1 cellular context compared by ENCODE assay signal in genomic region chr11:72102946-72103753, GRCh38.
A peak's percentile ranks its signal among the peaks of the same experiment; 100 is the strongest.
TF ChIP-seq lines count a peak whose summit lies in the region.

TSS of gene LAMTOR1 (minus strand) at chr11:72103297. CDS start at chr11:72103224, 73 bp downstream.

TF ChIP-seq in K562, 482 proteins besides CTCF, POLR2A, EP300 and RAD21 (continued from another document and continues in another):
- TF ChIP-seq ZNF407 (IDR thresholded peaks at IDR 0.05; ENCODE audit: low read depth) (peak; percentile 92), MLLT1 (IDR thresholded peaks at IDR 0.05) (peak in 1 of 2 experiments; percentile 42; a peak in 1 of 4 replicates), FOXK2 (conservative IDR thresholded peaks at IDR 0.05 in 1 of 2, IDR thresholded peaks at IDR 0.05 in 1 of 2; ENCODE audit: low read depth in 2 of 2) (peak; percentile 89 to 94), KLF1 (tag; IDR thresholded peaks at IDR 0.05) (peak; percentile 93), ZNF780A (CRISPR knock-in tag; IDR thresholded peaks at IDR 0.05) (0 out of 2 replicates have a peak, but pooled peaks have one; percentile 19), CBX5 (IDR thresholded peaks at IDR 0.05; ENCODE audit: borderline replicate concordance, low read depth) (0 out of 2 replicates have a peak, but pooled peaks have one; percentile 17), CREM (IDR thresholded peaks at IDR 0.05; ENCODE audit: low read depth) (peak; percentile 50), ZFX (CRISPR knock-in tag; IDR thresholded peaks at IDR 0.05) (peak; percentile 92), U2AF2 (optimal IDR thresholded peaks at IDR 0.05; ENCODE audit: low read depth, low read length) (no peak), ATF3 (IDR thresholded peaks at IDR 0.05) (peak; percentile 57), ATF3 (CRISPR knock-in tag; conservative IDR thresholded peaks at IDR 0.05) (no peak), FOXP4 (CRISPR knock-in tag; IDR thresholded peaks at IDR 0.05; ENCODE audit: borderline replicate concordance) (peak; percentile 62; the same call in 1 of the 2 replicates), ZNF316 (IDR thresholded peaks at IDR 0.05) (no peak), ETV1 (tag; conservative IDR thresholded peaks at IDR 0.05; ENCODE audit: low read depth) (peak; percentile 59; the same call in 1 of the 2 replicates), HCFC1 (IDR thresholded peaks at IDR 0.05; ENCODE audit: low read depth, low read length) (peak; percentile 58), DACH1 (IDR thresholded peaks at IDR 0.05; ENCODE audit: partially characterized antibody) (no peak), HEY1 (CRISPR knock-in tag; IDR thresholded peaks at IDR 0.05; ENCODE audit: borderline replicate concordance) (0 out of 2 replicates have a peak, but pooled peaks have one; percentile 46), NFXL1 (CRISPR knock-in tag; IDR thresholded peaks at IDR 0.05) (no peak), NCOA1 (IDR thresholded peaks at IDR 0.05; ENCODE audit: low read depth) (no peak), MNT (conservative IDR thresholded peaks at IDR 0.05) (peak; percentile 74 to 88), IRF2 (CRISPR knock-in tag; IDR thresholded peaks at IDR 0.05) (no peak), ZBTB34 (CRISPR knock-in tag; IDR thresholded peaks at IDR 0.05) (no peak), POLR2AphosphoS2 (IDR thresholded peaks at IDR 0.05; ENCODE audit: low read length) (peak; percentile 66; the same call in 1 of the 2 replicates), THAP7 (CRISPR knock-in tag; IDR thresholded peaks at IDR 0.05) (peak; percentile 82; the same call in 1 of the 2 replicates), TEAD1 (CRISPR knock-in tag; IDR thresholded peaks at IDR 0.05) (peak; percentile 6 to 67; a peak in 1 of 4 replicates), FOS (IDR thresholded peaks at IDR 0.05; ENCODE audit: extremely low read depth, insufficient read length) (peak; percentile 87), FOXP1 (CRISPR knock-in tag; IDR thresholded peaks at IDR 0.05) (peak; percentile 55; the same call in 1 of the 2 replicates), AFF4 (CRISPR knock-in tag; IDR thresholded peaks at IDR 0.05) (no peak), ATF7 (IDR thresholded peaks at IDR 0.05) (peak; percentile 83), SUPT5H (IDR thresholded peaks at IDR 0.05) (peak; percentile 87), SAFB2 (IDR thresholded peaks at IDR 0.05; ENCODE audit: borderline replicate concordance, low read depth, low read length, severe bottlenecking) (no peak)
